ENCODE assay signal across 8 cellular contexts in genomic region chr3:107429330-107430181, GRCh38. TPM values are rescaled to one million over a fixed set of nuclear protein-coding genes. Genes with fewer than 3 reads are reported as not detected.
DNase-seq lines count a peak whose midpoint lies in the region; ATAC-seq and TF ChIP-seq lines count a peak whose summit lies in the region.

No MANE protein-coding gene starts in this region.

- H3K27me3 Mint-ChIP-seq in activated CD8-positive, alpha-beta memory T cell treated with anti-CD3 and anti-CD28 coated beads, Interleukin-2, amount 10 ng/mL, durations not matched to agents 7 days and 5 days, result peaks cover 35% of the 10 kb centered on the region
- peaks cover 2% of the 10 kb centered on the region for H3K27me3 Mint-ChIP-seq in endothelial cell (ENCODE audit: unreplicated experiment)

- DNase-seq in NCI-H748 treated with DMSO at 0.1 percent for 48 hours (lab: John Stamatoyannopoulos, UW), result peak; percentile 72
- peak; percentile 73 for DNase-seq in activated CD8-positive, alpha-beta memory T cell treated with anti-CD3 and anti-CD28 coated beads, Interleukin-2, amount 10 ng/mL, durations not matched to agents 7 days and 5 days
- peak; percentile 87 for DNase-seq in endothelial cell (ENCODE audit: low spot score)
- peak; percentile 95 for DNase-seq in mesendoderm
- peak; percentile 21 to 23 for DNase-seq in stimulated activated CD8-positive, alpha-beta memory T cell treated with anti-CD3 and anti-CD28 coated beads, Interleukin-15, amount 100 ng/mL, for 4 hours (ENCODE audit: low read depth in 2 of 2)

- ATAC-seq in GM19035 (IDR thresholded peaks at IDR 0.05; ENCODE audit: unreplicated experiment), result peak; percentile 61
- ATAC-seq in HG03175 (IDR thresholded peaks at IDR 0.05; ENCODE audit: unreplicated experiment), result peak; percentile 56
- ATAC-seq in activated CD8-positive, alpha-beta memory T cell treated with anti-CD3 and anti-CD28 coated beads, Interleukin-2, amount 10 ng/mL, durations not matched to agents 7 days and 5 days, result peak; percentile 61

- H3K27me3 ChIP-seq in BLaER1, result peaks cover 5% of the 10 kb centered on the region
- no peaks in the 10 kb centered on the region for H3K27me3 ChIP-seq in mesendoderm (ENCODE audit: insufficient read depth, low read length, poor library complexity)

- no peak overlapping the region for H2BK120ac ChIP-seq in mesendoderm (ENCODE audit: low read depth, low read length)

- no peak overlapping the region for H3K4ac ChIP-seq in mesendoderm (ENCODE audit: low read depth, low read length)

- no peaks in the 10 kb centered on the region for H3K9me3 ChIP-seq in BLaER1

- H3K27ac ChIP-seq in BLaER1, result no peak overlapping the region
- no peak overlapping the region for H3K27ac ChIP-seq in mesendoderm (ENCODE audit: low read depth, low read length)

- peak overlapping the region; percentile 33 for H3K23ac ChIP-seq in mesendoderm (ENCODE audit: low read length)

- H3K9me3 Mint-ChIP-seq in activated CD8-positive, alpha-beta memory T cell treated with anti-CD3 and anti-CD28 coated beads, Interleukin-2, amount 10 ng/mL, durations not matched to agents 7 days and 5 days (ENCODE audit: low read depth), result no peaks in the 10 kb centered on the region
- no peaks in the 10 kb centered on the region for H3K9me3 Mint-ChIP-seq in endothelial cell (ENCODE audit: unreplicated experiment)

- peak overlapping the region; percentile 28 for H3K27ac Mint-ChIP-seq in activated CD8-positive, alpha-beta memory T cell treated with anti-CD3 and anti-CD28 coated beads, Interleukin-2, amount 10 ng/mL, durations not matched to agents 7 days and 5 days
- H3K27ac Mint-ChIP-seq in endothelial cell (ENCODE audit: unreplicated experiment), result no peak overlapping the region

- H3K36me3 ChIP-seq in BLaER1, result no peaks in the 10 kb centered on the region
- no peaks in the 10 kb centered on the region for H3K36me3 ChIP-seq in mesendoderm (ENCODE audit: control insufficient read depth, insufficient read depth, low read length)

- no peak overlapping the region for H2BK15ac ChIP-seq in mesendoderm (replicated peaks; ENCODE audit: low read depth)

- H3K9ac ChIP-seq in BLaER1, result no peak overlapping the region
- H3K9ac ChIP-seq in mesendoderm (ENCODE audit: low read length), result peak overlapping the region; percentile 78

- peak; percentile 96 for TF ChIP-seq CTCF in endothelial cell (IDR thresholded peaks at IDR 0.05; ENCODE audit: unreplicated experiment)

- peak overlapping the region; percentile 99; the same call in 1 of the 2 replicates for H3K4me2 ChIP-seq in BLaER1
- peak overlapping the region; percentile 83 for H3K4me2 ChIP-seq in mesendoderm (ENCODE audit: low read length)

- peaks cover 18% of the 10 kb centered on the region for H3K4me1 Mint-ChIP-seq in activated CD8-positive, alpha-beta memory T cell treated with anti-CD3 and anti-CD28 coated beads, Interleukin-2, amount 10 ng/mL, durations not matched to agents 7 days and 5 days
- H3K4me1 Mint-ChIP-seq in endothelial cell (ENCODE audit: unreplicated experiment), result peaks cover 14% of the 10 kb centered on the region

- no CpG with 5 or more reads among the region's 37 CpGs for WGBS in mesendoderm (ENCODE audit: extremely low coverage, insufficient coverage, low lambda C conversion rate)

- no peaks in the 10 kb centered on the region for H3K36me3 Mint-ChIP-seq in activated CD8-positive, alpha-beta memory T cell treated with anti-CD3 and anti-CD28 coated beads, Interleukin-2, amount 10 ng/mL, durations not matched to agents 7 days and 5 days
- H3K36me3 Mint-ChIP-seq in endothelial cell (ENCODE audit: low read depth, unreplicated experiment), result no peaks in the 10 kb centered on the region

- H3K56ac ChIP-seq in mesendoderm (ENCODE audit: low read length), result peak overlapping the region; percentile 88

- H3K18ac ChIP-seq in mesendoderm (ENCODE audit: low read length), result no peak overlapping the region

- H4K5ac ChIP-seq in mesendoderm (ENCODE audit: low read length), result no peak overlapping the region

- H2BK5ac ChIP-seq in mesendoderm (ENCODE audit: low read length), result no peak overlapping the region

- H3K79me1 ChIP-seq in mesendoderm (ENCODE audit: low read length), result no peaks in the 10 kb centered on the region

- no peaks in the 10 kb centered on the region for H3K79me2 ChIP-seq in mesendoderm (ENCODE audit: control insufficient read depth, insufficient read depth, low read length)

- CTCF ChIA-PET in activated CD8-positive, alpha-beta memory T cell treated with anti-CD3 and anti-CD28 coated beads, Interleukin-2, amount 10 ng/mL, durations not matched to agents 7 days and 5 days (lab: Charles Lee), result interaction anchor here (0.6 to 4.6 kb wide), 21 partner anchors 8 to 328 kb away, joined by 3 to 38 read pairs (median 4); no protein-coding TSS in a partner anchor

- no peaks in the 10 kb centered on the region for H4K20me1 ChIP-seq in BLaER1

- H3K4me3 Mint-ChIP-seq in activated CD8-positive, alpha-beta memory T cell treated with anti-CD3 and anti-CD28 coated beads, Interleukin-2, amount 10 ng/mL, durations not matched to agents 7 days and 5 days, result peak overlapping the region; percentile 73
- H3K4me3 Mint-ChIP-seq in endothelial cell (ENCODE audit: unreplicated experiment), result peak overlapping the region; percentile 89

- no peak overlapping the region for H4K8ac ChIP-seq in mesendoderm (ENCODE audit: low read depth, low read length)

- H3K4me3 ChIP-seq in BLaER1 (no peak overlapping the region), mesendoderm (ENCODE audit: low read length) (peak overlapping the region; percentile 37)

- peaks cover 18% of the 10 kb centered on the region for H3K4me1 ChIP-seq in BLaER1
- H3K4me1 ChIP-seq in mesendoderm (ENCODE audit: control insufficient read depth, low read depth, low read length), result no peaks in the 10 kb centered on the region

- no peak overlapping the region for H2AK5ac ChIP-seq in mesendoderm (ENCODE audit: low read length)

RNA-seq across cellular contexts. Expression of gene CCDC54, which starts 52.3 kb away (rescaled TPM):
- not detected for total RNA-seq in activated CD8-positive, alpha-beta memory T cell treated with anti-CD3 and anti-CD28 coated beads, Interleukin-2, amount 10 ng/mL, durations not matched to agents 7 days and 5 days
- total RNA-seq in endothelial cell (ENCODE audit: unreplicated experiment), result not detected
- not detected for polyA plus RNA-seq in mesendoderm (2013, experiment 1 of 2)
- not detected for polyA plus RNA-seq in mesendoderm (2013, experiment 2 of 2)

Comparison
In these comparisons a context has a peak if more than half of its experiments do, and no peak if none do; other contexts are left out.
1. DNase-seq: peak in every context shown above with its lines; median percentile 95 in mesendoderm; 87 in endothelial cell; 73 in activated CD8-positive, alpha-beta memory T cell treated with anti-CD3 and anti-CD28 coated beads, Interleukin-2, amount 10 ng/mL, durations not matched to agents 7 days and 5 days; 72 in NCI-H748 treated with DMSO at 0.1 percent for 48 hours; 22 in stimulated activated CD8-positive, alpha-beta memory T cell treated with anti-CD3 and anti-CD28 coated beads, Interleukin-15, amount 100 ng/mL, for 4 hours.